ENCODE assay signal across 23 cellular contexts in the genomic region with DNA sequence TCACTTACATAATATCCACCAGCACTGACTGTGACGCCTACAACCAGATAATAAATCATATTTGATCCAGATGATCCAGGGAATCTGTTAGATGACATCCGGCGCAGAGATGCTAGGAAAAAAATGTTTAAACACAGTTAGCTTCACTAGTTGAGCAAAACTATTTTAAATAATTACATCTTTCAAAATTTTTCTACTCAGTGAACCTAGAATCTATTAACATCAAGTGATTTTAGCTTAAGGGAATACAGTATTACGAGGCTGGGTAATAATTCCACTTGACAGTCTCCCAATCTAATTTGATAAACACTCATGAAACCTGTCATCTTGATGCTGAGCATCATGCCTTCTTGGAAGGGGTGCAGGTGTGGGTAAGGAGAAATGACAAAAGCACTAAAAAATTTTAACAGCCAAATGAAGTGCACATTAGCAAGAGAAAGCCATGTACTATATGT. TPM values are rescaled to one million over a fixed set of nuclear protein-coding genes. Genes with fewer than 3 reads are reported as not detected.
A peak's percentile ranks its signal among the peaks of the same experiment; 100 is the strongest.
DNase-seq lines count a peak whose midpoint lies in the region; ATAC-seq, FAIRE-seq and TF ChIP-seq lines count a peak whose summit lies in the region.
"Had no signal": no experiment of that assay in that cellular context is flagged by ENCODE, and none has a peak within 500 bp of the region (broad histone marks: within the 10 kb centered on the region; RNA-seq: fewer than 3 reads in every experiment).

No MANE protein-coding gene starts in this region.

- no peak for TF ChIP-seq POLR2A in K562 (conservative IDR thresholded peaks at IDR 0.05)

- TF ChIP-seq EP300 in K562 (IDR thresholded peaks at IDR 0.05; ENCODE audit: low read length), result no peak

- no peak for TF ChIP-seq RAD21 in K562 (CRISPR knock-in tag; conservative IDR thresholded peaks at IDR 0.05 in 1 of 2, IDR thresholded peaks at IDR 0.05 in 1 of 2)

- no peaks in the 10 kb centered on the region for H3K9me3 Mint-ChIP-seq in chondrocyte (ENCODE audit: low read depth)
- H3K9me3 Mint-ChIP-seq: CD4-positive, alpha-beta T cell had no signal

- H3K4me3 ChIP-seq in SK-N-MC (no peak overlapping the region), K562 (no peak overlapping the region)
- H3K4me3 ChIP-seq: BLaER1 treated with 17β-estradiol and CSF1 and Interleukin-3, amounts not matched to agents 10 nM and 100 nM; GM23248 had no signal

- ATAC-seq in K562, result no peak

- CTCF ChIA-PET in K562 (lab: Yijun Ruan, JAX; ENCODE audit: low intra/inter-chr PET ratio), result no interaction called here

- FAIRE-seq in K562 (lab: Jason Lieb, UNC), result no peak
- FAIRE-seq: GM12892, H1 had no signal

- peaks cover 2% of the 10 kb centered on the region for H3K27me3 Mint-ChIP-seq in chondrocyte (ENCODE audit: low read depth)

- H3K4me1 Mint-ChIP-seq in chondrocyte (ENCODE audit: low read depth), result peaks cover 16% of the 10 kb centered on the region

- no peak overlapping the region for H2AFZ ChIP-seq in K562 (ENCODE audit: low read depth, low read length)
- H2AFZ ChIP-seq: GM23248 had no signal

- TF ChIP-seq CTCF in K562 (IDR thresholded peaks at IDR 0.05 in 2 of 3, conservative IDR thresholded peaks at IDR 0.05 in 1 of 3; ENCODE audit: insufficient read depth in 2 of 3, low read depth in 1 of 3, low read length in 3 of 3) (no peak), chondrocyte (IDR thresholded peaks at IDR 0.05) (no peak)

- no peaks in the 10 kb centered on the region; a peak in 1 of 5 replicates for H3K4me1 ChIP-seq in K562 (replicated peaks in 1 of 2; ENCODE audit: control insufficient read depth in 2 of 2, insufficient read depth in 2 of 2, low read length in 2 of 2)
- H3K4me1 ChIP-seq: BLaER1 treated with 17β-estradiol and CSF1 and Interleukin-3, amounts not matched to agents 10 nM and 100 nM had no signal

- in situ Hi-C loops in K562 (cut with MboI), result no loop called here

- no peaks in the 10 kb centered on the region for H3K9me1 ChIP-seq in K562 (ENCODE audit: control insufficient read depth, insufficient read depth, low read length)

- no TSS peak for BruUV-seq in K562 (replicated peaks; lab: Mats Ljungman, UMichigan)

- H3K9me3 ChIP-seq in SK-N-MC (ENCODE audit: low read depth, low read length), result no peaks in the 10 kb centered on the region
- no peaks in the 10 kb centered on the region for H3K9me3 ChIP-seq in K562 (replicated peaks; ENCODE audit: control insufficient read depth, insufficient read depth, low read depth, low read length)
- H3K9me3 ChIP-seq: BE2C had no signal

- WGBS in K562 (ENCODE audit: insufficient coverage, low coverage, missing lambda C conversion rate), result 55% methylated on average over 4 of the region's 4 CpGs

- H3K27me3 ChIP-seq in K562 (ENCODE audit: control insufficient read depth in 2 of 2, insufficient read depth in 2 of 2, low read length in 2 of 2), result no peaks in the 10 kb centered on the region
- H3K27me3 ChIP-seq: BE2C; BLaER1 treated with 17β-estradiol and CSF1 and Interleukin-3, amounts not matched to agents 10 nM and 100 nM had no signal

- H3K79me2 ChIP-seq in K562 (ENCODE audit: control insufficient read depth, insufficient read depth, low read length), result no peaks in the 10 kb centered on the region

- intact Hi-C loops in K562 (cut with micrococcal nuclease), result no loop called here

- no peak overlapping the region for H3K4me3 Mint-ChIP-seq in chondrocyte (ENCODE audit: unreplicated experiment)
- H3K4me3 Mint-ChIP-seq: CD4-positive, alpha-beta T cell; CD8-positive, alpha-beta memory T cell had no signal

- H3K9ac ChIP-seq in SK-N-MC (ENCODE audit: insufficient read length) (no peak overlapping the region), K562 (ENCODE audit: insufficient read depth in 1 of 2, low read depth in 2 of 2, low read length in 2 of 2) (no peak overlapping the region)
- H3K9ac ChIP-seq: BLaER1 treated with 17β-estradiol and CSF1 and Interleukin-3, amounts not matched to agents 10 nM and 100 nM; GM23248 had no signal

- peak; percentile 25 for DNase-seq in NCI-H2227 (lab: John Stamatoyannopoulos, UW; ENCODE audit: unreplicated experiment)
- DNase-seq in NCI-H2227 treated with DMSO at 0.1 percent for 48 hours (lab: John Stamatoyannopoulos, UW), result no peak
- peak; percentile 57 for DNase-seq in SK-N-MC (ENCODE audit: low read depth, low spot score)
- DNase-seq in K562 (ENCODE audit: extremely low read depth in 1 of 4, low spot score in 3 of 4), result no peak
- no peak for DNase-seq in activated CD4-positive, alpha-beta T cell treated with anti-CD3 and anti-CD28 coated beads for 48 hours
- no peak for DNase-seq in activated CD4-positive, alpha-beta T cell treated with anti-CD3 and anti-CD28 coated beads, Interleukin-2, amount 50 U/mL, for 48 hours
- DNase-seq in chondrocyte (ENCODE audit: low spot score), result no peak
- no peak for DNase-seq in COR-L47 (lab: John Stamatoyannopoulos, UW)
- DNase-seq: BE2C; Calu3; CD4-positive, alpha-beta T cell; CD8-positive, alpha-beta memory T cell; DMS53; DMS79 treated with DMSO at 0.1 percent for 48 hours; GM23248; H7; HCEC 1CT had no signal

- no peaks in the 10 kb centered on the region for H3K36me3 Mint-ChIP-seq in chondrocyte (ENCODE audit: low read depth)
- H3K36me3 Mint-ChIP-seq: CD8-positive, alpha-beta memory T cell had no signal

- no peaks in the 10 kb centered on the region for H3K36me3 ChIP-seq in SK-N-MC (ENCODE audit: insufficient read depth, low read length)
- H3K36me3 ChIP-seq in K562 (ENCODE audit: control insufficient read depth, insufficient read depth, low read length), result no peaks in the 10 kb centered on the region
- H3K36me3 ChIP-seq: BE2C; BLaER1 treated with 17β-estradiol and CSF1 and Interleukin-3, amounts not matched to agents 10 nM and 100 nM had no signal

- no peak overlapping the region for H3K4me2 ChIP-seq in K562 (ENCODE audit: insufficient read depth, low read length)
- H3K4me2 ChIP-seq: BLaER1 treated with 17β-estradiol and CSF1 and Interleukin-3, amounts not matched to agents 10 nM and 100 nM had no signal

- POLR2A ChIA-PET in K562 (lab: Yijun Ruan, JAX), result interaction anchor here (0.7 to 1.3 kb wide), 3 partner anchors 11 to 12 kb away, joined by 3 to 5 read pairs (median 5); no protein-coding TSS in a partner anchor

- H3K27ac Mint-ChIP-seq in chondrocyte (ENCODE audit: unreplicated experiment), result no peak overlapping the region
- H3K27ac Mint-ChIP-seq: CD14-positive monocyte; CD4-positive, alpha-beta T cell; CD8-positive, alpha-beta memory T cell had no signal

- H3K27ac ChIP-seq in SK-N-MC (no peak overlapping the region), K562 (ENCODE audit: extremely low read depth, low read depth, low read length) (no peak overlapping the region)
- H3K27ac ChIP-seq: 22Rv1; BLaER1 treated with 17β-estradiol and CSF1 and Interleukin-3, amounts not matched to agents 10 nM and 100 nM; GM23248 had no signal

- H4K20me1 ChIP-seq in K562 (replicated peaks; ENCODE audit: control insufficient read depth, insufficient read depth, low read length), result no peaks in the 10 kb centered on the region
- H4K20me1 ChIP-seq: BLaER1 treated with 17β-estradiol and CSF1 and Interleukin-3, amounts not matched to agents 10 nM and 100 nM had no signal

RNA-seq across cellular contexts. Expression of a gene that starts 4.7 kb away (rescaled TPM):
- total RNA-seq in K562 (2011; cell fraction: chromatin; rRNA removed; ENCODE audit: low replicate concordance), result not detected in 2 replicates
- total RNA-seq in K562 (2011; cell fraction: nucleolus; rRNA removed), result not detected in 2 replicates
- not detected in 2 replicates for total RNA-seq in K562 (2011; cell fraction: nucleoplasm; rRNA removed)
- total RNA-seq in K562 (2014; rRNA removed) (not detected in 2 replicates), K562 (2014; rRNA removed; fragmentation: Illumina TruSeq; extraction: Trizol) (0.11 and 0.16 TPM in 2 replicates), K562 (2015; rRNA removed; fragmentation: Illumina TruSeq; extraction: Trizol) (0.15 TPM in 1 of 2 replicates, not detected in the other), K562 (2021) (0.31 and 0.35 TPM in 2 replicates), chondrocyte (2.6 to 3.5 TPM (median 3.4 TPM) in 3 replicates)
- polyA plus RNA-seq in K562 (2011; rRNA removed) (0.11 and 0.14 TPM in 2 replicates), K562 (2014; fragmentation: Illumina TruSeq; extraction: Trizol) (0.11 TPM in 1 of 2 replicates, not detected in the other), K562 (2014; fragmentation: Nextera tagmentation; extraction: Ambion mirVana) (under 1 TPM; 0.23 to 0.45 TPM), K562 (2014; rRNA removed) (not detected in 2 replicates)
- polyA plus RNA-seq in K562 (2011; cell fraction: cytosol; rRNA removed), result 0.07 and 0.12 TPM in 2 replicates
- polyA plus RNA-seq in K562 (2011; cell fraction: nucleus; rRNA removed), result not detected in 2 replicates
- 0.07 and 0.17 TPM in 2 replicates for polyA plus RNA-seq in K562 (2012)
- 0.30 TPM in 1 of 2 replicates, not detected in the other for polyA minus RNA-seq in K562 (2011; rRNA and poly(A)+ RNA removed)
- polyA minus RNA-seq in K562 (2011; cell fraction: cytosol; rRNA and poly(A)+ RNA removed), result not detected in 2 replicates
- polyA minus RNA-seq in K562 (2011; cell fraction: nucleus; rRNA and poly(A)+ RNA removed), result not detected in 2 replicates
- total RNA-seq: Calu3; CD4-positive, alpha-beta T cell; CD8-positive, alpha-beta memory T cell; Daoy had no signal

RNA-seq across cellular contexts. Expression of a gene that starts 26.0 kb away (rescaled TPM):
- 31.5 and 142 TPM in 2 replicates for total RNA-seq in K562 (2011; cell fraction: chromatin; rRNA removed; ENCODE audit: low replicate concordance)
- 14.3 and 21.7 TPM in 2 replicates for total RNA-seq in K562 (2011; cell fraction: nucleolus; rRNA removed)
- total RNA-seq in K562 (2011; cell fraction: nucleoplasm; rRNA removed), result 41.9 and 67.9 TPM in 2 replicates
- 63.2 and 67.6 TPM in 2 replicates for total RNA-seq in K562 (2014; rRNA removed)
- total RNA-seq in K562 (2014; rRNA removed; fragmentation: Illumina TruSeq; extraction: Trizol), result 114 and 126 TPM in 2 replicates
- 87.5 and 96.4 TPM in 2 replicates for total RNA-seq in K562 (2015; rRNA removed; fragmentation: Illumina TruSeq; extraction: Trizol)
- 117 TPM in 2 replicates for total RNA-seq in K562 (2021)
- 39.8 and 61.9 TPM in 2 replicates for polyA plus RNA-seq in K562 (2011; rRNA removed)
- 5.5 and 10.9 TPM in 2 replicates for polyA plus RNA-seq in K562 (2011; cell fraction: cytosol; rRNA removed)
- 10.4 and 12.4 TPM in 2 replicates for polyA plus RNA-seq in K562 (2011; cell fraction: nucleus; rRNA removed)
- 29.9 and 48.2 TPM in 2 replicates for polyA plus RNA-seq in K562 (2012)
- polyA plus RNA-seq in K562 (2014; fragmentation: Illumina TruSeq; extraction: Trizol), result 60.4 and 76.4 TPM in 2 replicates
- 10 to 100 TPM; 37.8 to 41.3 TPM for polyA plus RNA-seq in K562 (2014; fragmentation: Nextera tagmentation; extraction: Ambion mirVana)
- 45.9 and 48.9 TPM in 2 replicates for polyA plus RNA-seq in K562 (2014; rRNA removed)
- polyA minus RNA-seq in K562 (2011; rRNA and poly(A)+ RNA removed), result 148 and 165 TPM in 2 replicates
- 44.9 and 54.8 TPM in 2 replicates for polyA minus RNA-seq in K562 (2011; cell fraction: cytosol; rRNA and poly(A)+ RNA removed)
- polyA minus RNA-seq in K562 (2011; cell fraction: nucleus; rRNA and poly(A)+ RNA removed), result 25.8 and 45.7 TPM in 2 replicates
- 35.3 to 44.1 TPM (median 35.5 TPM) in 3 replicates for total RNA-seq in chondrocyte

RNA-seq across cellular contexts. Expression of a gene that starts 27.0 kb away (rescaled TPM):
- 12.2 and 17.5 TPM in 2 replicates for total RNA-seq in K562 (2011; cell fraction: chromatin; rRNA removed; ENCODE audit: low replicate concordance)
- total RNA-seq in K562 (2011; cell fraction: nucleolus; rRNA removed), result 10.5 and 16.2 TPM in 2 replicates
- total RNA-seq in K562 (2011; cell fraction: nucleoplasm; rRNA removed), result 17.0 and 26.2 TPM in 2 replicates
- 82.2 and 120 TPM in 2 replicates for total RNA-seq in K562 (2014; rRNA removed)
- total RNA-seq in K562 (2014; rRNA removed; fragmentation: Illumina TruSeq; extraction: Trizol), result 89.2 and 89.5 TPM in 2 replicates
- 141 and 142 TPM in 2 replicates for total RNA-seq in K562 (2015; rRNA removed; fragmentation: Illumina TruSeq; extraction: Trizol)
- 88.8 and 95.4 TPM in 2 replicates for total RNA-seq in K562 (2021)
- 55.8 and 58.9 TPM in 2 replicates for polyA plus RNA-seq in K562 (2011; rRNA removed)
- 49.9 and 58.8 TPM in 2 replicates for polyA plus RNA-seq in K562 (2011; cell fraction: cytosol; rRNA removed)
- polyA plus RNA-seq in K562 (2011; cell fraction: nucleus; rRNA removed), result 32.8 and 33.1 TPM in 2 replicates
- polyA plus RNA-seq in K562 (2012), result 84.9 and 145 TPM in 2 replicates
- polyA plus RNA-seq in K562 (2014; fragmentation: Illumina TruSeq; extraction: Trizol), result 62.2 and 119 TPM in 2 replicates
- 100 to 1,000 TPM; 350 to 378 TPM for polyA plus RNA-seq in K562 (2014; fragmentation: Nextera tagmentation; extraction: Ambion mirVana)
- polyA plus RNA-seq in K562 (2014; rRNA removed), result 170 and 180 TPM in 2 replicates
- polyA minus RNA-seq in K562 (2011; rRNA and poly(A)+ RNA removed), result 19.1 and 19.5 TPM in 2 replicates
- polyA minus RNA-seq in K562 (2011; cell fraction: cytosol; rRNA and poly(A)+ RNA removed), result 28.2 and 36.0 TPM in 2 replicates
- polyA minus RNA-seq in K562 (2011; cell fraction: nucleus; rRNA and poly(A)+ RNA removed), result 8.8 and 18.8 TPM in 2 replicates
- total RNA-seq in chondrocyte, result 37.5 to 50.2 TPM (median 43.0 TPM) in 3 replicates

Comparison
In these comparisons a context has a peak if more than half of its experiments do, and no peak if none do; other contexts are left out.
1. DNase-seq: peak in NCI-H2227 (single experiment) and SK-N-MC (single experiment); none in NCI-H2227 treated with DMSO at 0.1 percent for 48 hours (single experiment), K562 (0 of 4), activated CD4-positive, alpha-beta T cell treated with anti-CD3 and anti-CD28 coated beads for 48 hours (single experiment), activated CD4-positive, alpha-beta T cell treated with anti-CD3 and anti-CD28 coated beads, Interleukin-2, amount 50 U/mL, for 48 hours (0 of 2), chondrocyte (single experiment) and COR-L47 (single experiment).